In genomic region chr7:26857534-26858228, GRCh38 we compare ENCODE assay signal across 8 cellular contexts. TPM values are rescaled to one million over a fixed set of nuclear protein-coding genes. Genes with fewer than 3 reads are reported as not detected.
DNase-seq lines count a peak whose midpoint lies in the region; ATAC-seq and TF ChIP-seq lines count a peak whose summit lies in the region.

No MANE protein-coding gene starts in this region.

- H3K27me3 ChIP-seq in thoracic aorta (replicated peaks; ENCODE audit: insufficient read depth) = no peaks in the 10 kb centered on the region

- DNase-seq in Daoy (ENCODE audit: low read depth) (peak; percentile 74), activated B cell treated with CpG ODN at 0.5 μM for 24 hours (peak; percentile 29), left colon (peak; percentile 48 to 59), thoracic aorta (ENCODE audit: low spot score) (no peak), hippocampal formation (lab: John Stamatoyannopoulos, UW) (no peak)

- intact Hi-C loops in activated B cell treated with CpG ODN at 0.5 μM for 24 hours (cut with micrococcal nuclease) = loop anchor here (5.0 to 10.0 kb wide), 2 partner anchors 480 to 993 kb away; no protein-coding TSS in a partner anchor
- intact Hi-C loops in left colon (cut with DNase I, micrococcal nuclease) = loop anchor here in 1 of 2 donors (5.0 to 10.0 kb wide), 2 partner anchors 285 to 483 kb away; partner anchors contain the start of gene HOXA5

- H3K36me3 ChIP-seq in thoracic aorta = no peaks in the 10 kb centered on the region

- ATAC-seq in HG03045 (IDR thresholded peaks at IDR 0.05; ENCODE audit: unreplicated experiment) (peak; percentile 51), activated B cell treated with CpG ODN at 0.5 μM for 24 hours (ENCODE audit: low read depth) (peak; percentile 73), left colon (peak; percentile 49), thoracic aorta (ENCODE audit: insufficient number of reproducible peaks, low FRiP score, low read depth) (no peak), GM19324 (IDR thresholded peaks at IDR 0.05; ENCODE audit: low FRiP score, unreplicated experiment) (no peak), GM18519 (IDR thresholded peaks at IDR 0.05; ENCODE audit: low FRiP score, unreplicated experiment) (no peak)

- H3K27ac ChIP-seq in thoracic aorta = peak overlapping the region in 1 of 2 donors; percentile 27

- H3K9me3 Mint-ChIP-seq in activated B cell treated with CpG ODN at 0.5 μM for 24 hours = no peaks in the 10 kb centered on the region

- TF ChIP-seq CTCF in activated B cell treated with CpG ODN at 0.5 μM for 24 hours (IDR thresholded peaks at IDR 0.05) (no peak), thoracic aorta (IDR thresholded peaks at IDR 0.05) (no peak)

- H3K4me3 Mint-ChIP-seq in activated B cell treated with CpG ODN at 0.5 μM for 24 hours = peak overlapping the region; percentile 82

- H3K4me3 ChIP-seq in thoracic aorta = peak overlapping the region; percentile 51

- peaks cover 11% of the 10 kb centered on the region for H3K36me3 Mint-ChIP-seq in activated B cell treated with CpG ODN at 0.5 μM for 24 hours (ENCODE audit: low read depth)

- POLR2A ChIA-PET in activated B cell treated with CpG ODN at 0.5 μM for 24 hours (lab: Charles Lee) = interaction anchor here (0.6 to 1.2 kb wide), 4 partner anchors 73 to 889 kb away, joined by 3 read pairs; partner anchors contain the start of gene HNRNPA2B1

- no peaks in the 10 kb centered on the region for H3K27me3 Mint-ChIP-seq in activated B cell treated with CpG ODN at 0.5 μM for 24 hours

- H3K4me1 Mint-ChIP-seq in activated B cell treated with CpG ODN at 0.5 μM for 24 hours = peaks cover 52% of the 10 kb centered on the region

- CTCF ChIA-PET in activated B cell treated with CpG ODN at 0.5 μM for 24 hours (lab: Charles Lee) = interaction anchor here (0.7 to 7.0 kb wide), 3 partner anchors 286 to 304 kb away, joined by 3 to 37 read pairs (median 32); partner anchors contain the start of genes HOXA5 and HOXA6

- no peaks in the 10 kb centered on the region for H3K4me1 ChIP-seq in thoracic aorta (ENCODE audit: control insufficient read depth in 1 of 2, low read depth in 2 of 2)

- peak overlapping the region; percentile 72 for H3K27ac Mint-ChIP-seq in activated B cell treated with CpG ODN at 0.5 μM for 24 hours

- H3K9me3 ChIP-seq in thoracic aorta = no peaks in the 10 kb centered on the region

RNA-seq across cellular contexts. Expression of gene SKAP2, which starts 6.7 kb away (rescaled TPM):
- total RNA-seq in Daoy (2014; rRNA removed; shearing (Covaris generic)) = 33.8 and 41.8 TPM in 2 replicates
- total RNA-seq in activated B cell treated with CpG ODN at 0.5 μM for 24 hours = 70.3 and 75.6 TPM in 2 replicates
- 10 to 100 TPM; 39.3 to 46.6 TPM for total RNA-seq in left colon
- total RNA-seq in thoracic aorta = 10 to 100 TPM; 16.6 to 29.0 TPM

Comparison
In these comparisons a context has a peak if more than half of its experiments do, and no peak if none do; other contexts are left out.
1. DNase-seq: peak in Daoy (single experiment), activated B cell treated with CpG ODN at 0.5 μM for 24 hours (single experiment) and left colon (2 of 2); none in thoracic aorta (single experiment) and hippocampal formation (0 of 2).
2. ATAC-seq: peak in HG03045 (single experiment), activated B cell treated with CpG ODN at 0.5 μM for 24 hours (single experiment) and left colon (single experiment); none in thoracic aorta (single experiment), GM19324 (single experiment) and GM18519 (single experiment).